Comparison of ENCODE assay signal across 15 cellular contexts in the genomic region with DNA sequence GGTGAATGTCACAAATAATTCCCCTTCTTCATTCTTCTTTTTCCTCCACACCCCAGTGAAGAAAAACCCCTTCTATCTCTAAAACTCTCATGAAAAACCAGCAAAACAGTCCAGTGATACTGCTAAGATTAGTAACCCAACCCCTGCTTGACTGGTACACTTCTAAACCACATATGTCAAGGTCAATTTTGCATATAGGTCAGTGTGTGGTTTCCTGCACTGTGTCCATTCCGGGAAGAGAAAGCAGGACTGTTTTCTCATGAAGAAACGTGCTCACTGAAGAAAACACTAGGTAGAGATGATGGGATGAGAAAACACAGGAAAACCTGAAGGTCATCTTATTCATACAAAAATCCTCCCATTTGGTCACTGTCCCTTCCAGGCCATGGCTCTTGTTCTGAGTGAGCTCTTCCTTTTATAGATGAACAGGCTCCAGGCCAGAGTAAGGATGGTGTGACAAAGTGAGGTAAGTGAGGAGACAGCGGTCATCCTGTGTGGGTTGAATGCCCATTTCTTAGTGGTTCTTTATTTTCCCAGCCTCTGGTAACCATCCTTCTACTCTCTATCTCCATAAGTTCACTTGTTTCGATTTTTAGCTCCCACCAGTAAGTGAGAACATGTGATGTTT.
DNase-seq lines count a peak whose midpoint lies in the region; ATAC-seq and TF ChIP-seq lines count a peak whose summit lies in the region.
"Had no signal": no experiment of that assay in that cellular context is flagged by ENCODE, and none has a peak within 500 bp of the region (broad histone marks: within the 10 kb centered on the region; RNA-seq: fewer than 3 reads in every experiment).

No MANE protein-coding gene starts in this region.

- H3K36me3 Mint-ChIP-seq in osteocyte (ENCODE audit: unreplicated experiment), result peaks cover 2% of the 10 kb centered on the region
- H3K36me3 Mint-ChIP-seq in activated CD4-positive, alpha-beta T cell treated with anti-CD3 and anti-CD28 coated beads, Interleukin-2, amount 10 ng/mL, durations not matched to agents 7 days and 5 days (ENCODE audit: low read depth), result peaks cover 1% of the 10 kb centered on the region
- H3K36me3 Mint-ChIP-seq: naive B cell had no signal

- no peaks in the 10 kb centered on the region for H3K9me3 ChIP-seq in adrenal gland (replicated peaks in 1 of 3)

- peak; percentile 15 for DNase-seq in germinal center (ENCODE audit: low spot score)
- no peak for DNase-seq in osteocyte (ENCODE audit: extremely low spot score, unreplicated experiment)
- no peak for DNase-seq in adrenal gland
- DNase-seq in activated CD4-positive, alpha-beta T cell treated with anti-CD3 and anti-CD28 coated beads, Interleukin-2, amount 10 ng/mL, durations not matched to agents 7 days and 5 days, result no peak
- DNase-seq: activated CD4-positive, CD25-positive, alpha-beta regulatory T cell; activated gamma-delta T cell; naive B cell; PC-9; stimulated activated CD4-positive, alpha-beta T cell treated with anti-CD3 and anti-CD28 coated beads, Interleukin-12 subunit alpha, Interleukin-12 subunit beta, amount 100 ng/mL, for 4 hours; stimulated activated naive CD8-positive, alpha-beta T cell treated with anti-CD3 and anti-CD28 coated beads, Interleukin-15, amount 100 ng/mL, for 72 hours had no signal

- H3K27me3 ChIP-seq in adrenal gland, result no peaks in the 10 kb centered on the region

- no peak overlapping the region for H3K4me3 Mint-ChIP-seq in osteocyte (ENCODE audit: unreplicated experiment)
- no peak overlapping the region for H3K4me3 Mint-ChIP-seq in activated CD4-positive, alpha-beta T cell treated with anti-CD3 and anti-CD28 coated beads, Interleukin-2, amount 10 ng/mL, durations not matched to agents 7 days and 5 days
- H3K4me3 Mint-ChIP-seq: GM23338; stimulated activated naive CD8-positive, alpha-beta T cell treated with anti-CD3 and anti-CD28 coated beads, Interleukin-15, amount 100 ng/mL, for 72 hours had no signal

- peaks cover 15% of the 10 kb centered on the region for H3K9me3 Mint-ChIP-seq in osteocyte (ENCODE audit: unreplicated experiment)
- H3K9me3 Mint-ChIP-seq in activated CD4-positive, alpha-beta T cell treated with anti-CD3 and anti-CD28 coated beads, Interleukin-2, amount 10 ng/mL, durations not matched to agents 7 days and 5 days, result peaks cover 10% of the 10 kb centered on the region

- H3K4me1 Mint-ChIP-seq in osteocyte (ENCODE audit: unreplicated experiment), result peaks cover 4% of the 10 kb centered on the region
- peaks cover 12% of the 10 kb centered on the region for H3K4me1 Mint-ChIP-seq in activated CD4-positive, alpha-beta T cell treated with anti-CD3 and anti-CD28 coated beads, Interleukin-2, amount 10 ng/mL, durations not matched to agents 7 days and 5 days

- H3K27me3 Mint-ChIP-seq in osteocyte (ENCODE audit: unreplicated experiment), result peaks cover 7% of the 10 kb centered on the region
- peaks cover 16% of the 10 kb centered on the region for H3K27me3 Mint-ChIP-seq in activated CD4-positive, alpha-beta T cell treated with anti-CD3 and anti-CD28 coated beads, Interleukin-2, amount 10 ng/mL, durations not matched to agents 7 days and 5 days
- H3K27me3 Mint-ChIP-seq: naive B cell; stimulated activated naive CD8-positive, alpha-beta T cell treated with anti-CD3 and anti-CD28 coated beads, Interleukin-15, amount 100 ng/mL, for 72 hours had no signal

- H3K4me3 ChIP-seq in adrenal gland, result no peak overlapping the region
- H3K4me3 ChIP-seq: GM23338, PC-9 had no signal

- peaks cover 0 to 8% of the 10 kb centered on the region in 2 donors for H3K4me1 ChIP-seq in adrenal gland (replicated peaks in 1 of 2)

- TF ChIP-seq CTCF in osteocyte (IDR thresholded peaks at IDR 0.05) (no peak), adrenal gland (IDR thresholded peaks at IDR 0.05) (no peak)

- no peaks in the 10 kb centered on the region for H3K36me3 ChIP-seq in adrenal gland (replicated peaks in 1 of 2)

- CTCF ChIA-PET in activated CD4-positive, alpha-beta T cell treated with anti-CD3 and anti-CD28 coated beads, Interleukin-2, amount 10 ng/mL, durations not matched to agents 7 days and 5 days (lab: Charles Lee), result interaction anchor here (0.6 kb wide), 1 partner anchor 356 kb away, joined by 3 read pairs; no protein-coding TSS in a partner anchor

- TF ChIP-seq POLR2A in adrenal gland (IDR thresholded peaks at IDR 0.05), result no peak

- ATAC-seq in GM18520 (IDR thresholded peaks at IDR 0.05; ENCODE audit: unreplicated experiment) (peak; percentile 76), GM21576 (IDR thresholded peaks at IDR 0.05; ENCODE audit: unreplicated experiment) (peak; percentile 78), HG03442 (IDR thresholded peaks at IDR 0.05; ENCODE audit: unreplicated experiment) (peak; percentile 69), HG03135 (IDR thresholded peaks at IDR 0.05; ENCODE audit: unreplicated experiment) (no peak)
- ATAC-seq: GM23338; stimulated activated naive CD8-positive, alpha-beta T cell treated with anti-CD3 and anti-CD28 coated beads, Interleukin-15, amount 100 ng/mL, for 72 hours had no signal

- intact Hi-C loops in adrenal gland (cut with DNase I), result no loop called here

- POLR2A ChIA-PET in activated CD4-positive, alpha-beta T cell treated with anti-CD3 and anti-CD28 coated beads, Interleukin-2, amount 10 ng/mL, durations not matched to agents 7 days and 5 days (lab: Charles Lee), result no interaction called here

- no peak overlapping the region for H3K27ac ChIP-seq in adrenal gland
- H3K27ac ChIP-seq: PC-9 had no signal

- WGBS in adrenal gland, 4 donors, result 65 to 75% (median 72%) methylated on average over 4 of the region's 4 CpGs

- H3K27ac Mint-ChIP-seq in osteocyte (ENCODE audit: unreplicated experiment), result no peak overlapping the region
- no peak overlapping the region for H3K27ac Mint-ChIP-seq in activated CD4-positive, alpha-beta T cell treated with anti-CD3 and anti-CD28 coated beads, Interleukin-2, amount 10 ng/mL, durations not matched to agents 7 days and 5 days
- H3K27ac Mint-ChIP-seq: GM23338; stimulated activated naive CD8-positive, alpha-beta T cell treated with anti-CD3 and anti-CD28 coated beads, Interleukin-15, amount 100 ng/mL, for 72 hours had no signal
